ENCODE assay signal across 18 cellular contexts in genomic region chr11:85737738-85738137, GRCh38. TPM values are rescaled to one million over a fixed set of nuclear protein-coding genes. Genes with fewer than 3 reads are reported as not detected.
DNase-seq lines count a peak whose midpoint lies in the region; ATAC-seq and TF ChIP-seq lines count a peak whose summit lies in the region.
"Had no signal": no experiment of that assay in that cellular context is flagged by ENCODE, and none has a peak within 500 bp of the region (broad histone marks: within the 10 kb centered on the region; RNA-seq: fewer than 3 reads in every experiment).

No MANE protein-coding gene starts in this region.

- H3K27me3 Mint-ChIP-seq in T-helper 2 cell treated with Interferon-gamma antibody and Interleukin-4, amounts not matched to agents 5 μg/mL and 100 μg/mL, for 36 hours (ENCODE audit: low read depth): no peaks in the 10 kb centered on the region

- H3K9me3 ChIP-seq in left ventricle myocardium inferior (replicated peaks): no peaks in the 10 kb centered on the region
- no peaks in the 10 kb centered on the region for H3K9me3 ChIP-seq in esophagus muscularis mucosa
- H3K9me3 ChIP-seq: BLaER1 had no signal

- 68% methylated on average over 2 of the region's 2 CpGs for WGBS in esophagus muscularis mucosa

- H3K36me3 Mint-ChIP-seq in T-helper 2 cell treated with Interferon-gamma antibody and Interleukin-4, amounts not matched to agents 5 μg/mL and 100 μg/mL, for 36 hours (ENCODE audit: low read depth): peaks cover 33% of the 10 kb centered on the region

- no peak for TF ChIP-seq EP300 in esophagus muscularis mucosa (IDR thresholded peaks at IDR 0.05)

- peaks cover 19% of the 10 kb centered on the region for H3K4me1 Mint-ChIP-seq in T-helper 2 cell treated with Interferon-gamma antibody and Interleukin-4, amounts not matched to agents 5 μg/mL and 100 μg/mL, for 36 hours (ENCODE audit: low read depth)

- peak overlapping the region; percentile 27 for H3K27ac ChIP-seq in left ventricle myocardium inferior (replicated peaks)
- no peak overlapping the region for H3K27ac ChIP-seq in esophagus muscularis mucosa (replicated peaks in 1 of 4)
- H3K27ac ChIP-seq: BLaER1, HL-60 had no signal

- H3K27me3 ChIP-seq in left ventricle myocardium inferior (ENCODE audit: low read depth) (no peaks in the 10 kb centered on the region), esophagus muscularis mucosa (no peaks in the 10 kb centered on the region)
- H3K27me3 ChIP-seq: BLaER1 had no signal

- H3K4me1 ChIP-seq in left ventricle myocardium inferior: peaks cover 48% of the 10 kb centered on the region
- peaks cover 0 to 2% (median 0%) of the 10 kb centered on the region in 4 donors for H3K4me1 ChIP-seq in esophagus muscularis mucosa

- TF ChIP-seq POLR2A in esophagus muscularis mucosa (IDR thresholded peaks at IDR 0.05; ENCODE audit: low read depth): no peak

- TF ChIP-seq CTCF in left ventricle myocardium inferior (IDR thresholded peaks at IDR 0.05; ENCODE audit: borderline replicate concordance) (no peak), esophagus muscularis mucosa (IDR thresholded peaks at IDR 0.05) (no peak)

- H3K4me3 Mint-ChIP-seq in T-helper 2 cell treated with Interferon-gamma antibody and Interleukin-4, amounts not matched to agents 5 μg/mL and 100 μg/mL, for 36 hours: peak overlapping the region; percentile 45

- no peak for ATAC-seq in Right ventricle myocardium superior (ENCODE audit: poor library complexity)
- ATAC-seq in GM21381 (IDR thresholded peaks at IDR 0.05; ENCODE audit: unreplicated experiment): no peak

- no peaks in the 10 kb centered on the region for H3K9me3 Mint-ChIP-seq in T-helper 2 cell treated with Interferon-gamma antibody and Interleukin-4, amounts not matched to agents 5 μg/mL and 100 μg/mL, for 36 hours

- DNase-seq in left ventricle myocardium inferior: no peak
- DNase-seq in Right ventricle myocardium superior: no peak
- no peak for DNase-seq in T-helper 2 cell treated with Interferon-gamma antibody and Interleukin-4, amounts not matched to agents 5 μg/mL and 100 μg/mL, for 36 hours (ENCODE audit: low spot score)
- peak; percentile 75 for DNase-seq in esophagus muscularis mucosa (ENCODE audit: extremely low spot score)
- no peak for DNase-seq in GM03348 (ENCODE audit: low spot score)
- no peak for DNase-seq in amniotic stem cell (lab: John Stamatoyannopoulos, UW)
- no peak for DNase-seq in NCI-H345 treated with DMSO at 0.1 percent for 48 hours (lab: John Stamatoyannopoulos, UW; ENCODE audit: unreplicated experiment)
- DNase-seq: DND-41, Karpas-422, NCI-H526, OCI-M1, posterior cingulate gyrus had no signal

- H3K4me3 ChIP-seq in left ventricle myocardium inferior (no peak overlapping the region), esophagus muscularis mucosa (no peak overlapping the region)
- H3K4me3 ChIP-seq: BLaER1, smooth muscle cell had no signal

- H3K27ac Mint-ChIP-seq in T-helper 2 cell treated with Interferon-gamma antibody and Interleukin-4, amounts not matched to agents 5 μg/mL and 100 μg/mL, for 36 hours: peak overlapping the region; percentile 21

- H3K36me3 ChIP-seq in left ventricle myocardium inferior (no peaks in the 10 kb centered on the region), esophagus muscularis mucosa (no peaks in the 10 kb centered on the region)
- H3K36me3 ChIP-seq: BLaER1 had no signal

- intact Hi-C loops in left ventricle myocardium inferior (cut with micrococcal nuclease): no loop called here
- intact Hi-C loops in Right ventricle myocardium superior (cut with DNase I): no loop called here
- intact Hi-C loops in esophagus muscularis mucosa (cut with DNase I): no loop called here

RNA-seq across cellular contexts. Expression of gene CCDC89, which starts 51.7 kb away (rescaled TPM):
- total RNA-seq in left ventricle myocardium inferior: 0.63 TPM
- total RNA-seq in Right ventricle myocardium superior: 0.97 TPM
- total RNA-seq in esophagus muscularis mucosa: 1 to 10 TPM in 3 of 4 donors, under 1 TPM in 1; 0.83 to 2.9 (median 2.5) TPM
- total RNA-seq: activated CD8-positive, alpha-beta memory T cell treated with anti-CD3 and anti-CD28 coated beads for 36 hours; epithelial cell of proximal tubule; smooth muscle cell had no signal
